Comparison of ENCODE assay signal across 16 cellular contexts in genomic region chr22:39444937-39445465, GRCh38. TPM values are rescaled to one million over a fixed set of nuclear protein-coding genes. Genes with fewer than 3 reads are reported as not detected.
DNase-seq lines count a peak whose midpoint lies in the region; FAIRE-seq and TF ChIP-seq lines count a peak whose summit lies in the region.
"Had no signal": no experiment of that assay in that cellular context is flagged by ENCODE, and none has a peak within 500 bp of the region (broad histone marks: within the 10 kb centered on the region; RNA-seq: fewer than 3 reads in every experiment).

No MANE protein-coding gene starts in this region.

- no peak for TF ChIP-seq POLR2A in GM12891 (IDR thresholded peaks at IDR 0.05; ENCODE audit: low read depth, low read length)

- H3K4ac ChIP-seq in neuronal stem cell (ENCODE audit: low read length): no peak overlapping the region

- peaks cover 38 to 81% (median 67%) of the 10 kb centered on the region in 10 experiments for H3K4me1 ChIP-seq in BLaER1 treated with 17β-estradiol and CSF1 and Interleukin-3, amounts not matched to agents 10 nM and 100 nM
- peaks cover 89% of the 10 kb centered on the region for H3K4me1 ChIP-seq in OCI-LY7 (ENCODE audit: insufficient read depth, low read length, poor library complexity, severe bottlenecking)
- peaks cover 9% of the 10 kb centered on the region in 2 donors for H3K4me1 ChIP-seq in neuronal stem cell (ENCODE audit: control insufficient read depth in 2 of 2, insufficient read depth in 1 of 2, low read depth in 1 of 2, low read length in 2 of 2)
- no peaks in the 10 kb centered on the region for H3K4me1 ChIP-seq in HAP-1

- no peak overlapping the region for H3K18ac ChIP-seq in neuronal stem cell (ENCODE audit: low read length)

- POLR2A ChIA-PET in OCI-LY7 (lab: Charles Lee): interaction anchor here (0.9 to 1.1 kb wide), 2 partner anchors 11 to 127 kb away, joined by 3 read pairs; no protein-coding TSS in a partner anchor

- peak overlapping the region; percentile 23 for H2AK5ac ChIP-seq in neuronal stem cell (ENCODE audit: low read depth, low read length)

- H4K8ac ChIP-seq in neuronal stem cell (ENCODE audit: low read depth, low read length): no peak overlapping the region

- CTCF ChIA-PET in OCI-LY7 (lab: Charles Lee; ENCODE audit: unreplicated experiment): no interaction called here

- no peak overlapping the region for H4K91ac ChIP-seq in neuronal stem cell (ENCODE audit: low read depth, low read length, poor library complexity)

- peak overlapping the region in 3 of 11 experiments; percentile 43 to 58 (median 52); a peak in 5 of 22 replicates for H3K9ac ChIP-seq in BLaER1 treated with 17β-estradiol and CSF1 and Interleukin-3, amounts not matched to agents 10 nM and 100 nM
- H3K9ac ChIP-seq in neuronal stem cell (ENCODE audit: low read depth, low read length, poor library complexity): no peak overlapping the region

- no peaks in the 10 kb centered on the region for H3K36me3 ChIP-seq in BLaER1 treated with 17β-estradiol and CSF1 and Interleukin-3, amounts not matched to agents 10 nM and 100 nM
- H3K36me3 ChIP-seq in OCI-LY7 (ENCODE audit: insufficient read depth, low read length) (no peaks in the 10 kb centered on the region), neuronal stem cell (replicated peaks in 1 of 2; ENCODE audit: control insufficient read depth in 2 of 2, insufficient read depth in 2 of 2, low read length in 2 of 2) (no peaks in the 10 kb centered on the region), HAP-1 (replicated peaks) (no peaks in the 10 kb centered on the region)

- H3K9me3 ChIP-seq in BLaER1 treated with 17β-estradiol and CSF1 and Interleukin-3, amounts not matched to agents 10 nM and 100 nM (replicated peaks in 1 of 11): no peaks in the 10 kb centered on the region
- H3K9me3 ChIP-seq in OCI-LY7 (ENCODE audit: low read length) (no peaks in the 10 kb centered on the region), neuronal stem cell (replicated peaks in 1 of 2; ENCODE audit: control insufficient read depth in 2 of 2, insufficient read depth in 1 of 2, low read depth in 1 of 2, low read length in 2 of 2) (no peaks in the 10 kb centered on the region), HAP-1 (no peaks in the 10 kb centered on the region)

- H3K4me2 ChIP-seq in BLaER1 treated with 17β-estradiol and CSF1 and Interleukin-3, amounts not matched to agents 10 nM and 100 nM: peak overlapping the region in 10 of 11 experiments; percentile 56 to 90 (median 83); a peak in 18 of 22 replicates
- H3K4me2 ChIP-seq in OCI-LY7 (ENCODE audit: low read length) (peak overlapping the region; percentile 75), neuronal stem cell (ENCODE audit: insufficient read depth, low read length, poor library complexity, severe bottlenecking) (no peak overlapping the region)
- H3K4me2 ChIP-seq: PC-9 had no signal

- H2AFZ ChIP-seq in OCI-LY7 (ENCODE audit: low read length) (peak overlapping the region; percentile 78; the same call in 1 of the 2 replicates), neuronal stem cell (ENCODE audit: low read length) (peak overlapping the region; percentile 77)
- H2AFZ ChIP-seq: PC-9 had no signal

- no peak overlapping the region for H2BK120ac ChIP-seq in neuronal stem cell (ENCODE audit: low read depth, low read length)

- DNase-seq in GM12891 (ENCODE audit: insufficient read length, low spot score) (no peak), OCI-LY7 (ENCODE audit: low spot score) (no peak), neuronal stem cell (ENCODE audit: low spot score) (no peak), NCI-H1105 treated with DMSO at 0.1 percent for 48 hours (lab: John Stamatoyannopoulos, UW) (no peak), HAP-1 (ENCODE audit: low spot score in 2 of 2) (no peak), G401 (ENCODE audit: low spot score) (no peak)
- DNase-seq: C1 segment of cervical spinal cord; COR-L47; NCI-H1048; NCI-H1694 treated with DMSO at 0.1 percent for 48 hours; NCI-H345; NCI-H526 treated with DMSO at 0.1 percent for 48 hours; NK-92 treated with Interleukin-12 subunit alpha and Interleukin-12 subunit beta, amount 100 ng/mL, for 24 hours; PC-9 had no signal

- H3K23ac ChIP-seq in neuronal stem cell (ENCODE audit: low read depth, low read length, poor library complexity): no peak overlapping the region

- in situ Hi-C loops in HAP-1 (cut with MboI; ENCODE audit: low sequenced_read_pairs) (no loop called here), G401 (cut with HindIII; ENCODE audit: low sequenced_read_pairs) (no loop called here)

- no peak overlapping the region for H2BK5ac ChIP-seq in neuronal stem cell (ENCODE audit: low read length)

- no peaks in the 10 kb centered on the region for H3K9me2 ChIP-seq in OCI-LY7 (ENCODE audit: insufficient read depth, low read length)

- peaks cover 26% of the 10 kb centered on the region for H3K79me2 ChIP-seq in OCI-LY7 (ENCODE audit: insufficient read depth, low read depth, low read length)

- FAIRE-seq in GM12891 (lab: Jason Lieb, UNC): peak; percentile 47
- FAIRE-seq: HTR-8/SVneo had no signal

- no TSS peak for BruUV-seq in OCI-LY7 (replicated peaks; lab: Mats Ljungman, UMichigan)

- H3K27ac ChIP-seq in BLaER1 treated with 17β-estradiol and CSF1 and Interleukin-3, amounts not matched to agents 10 nM and 100 nM: peak overlapping the region in 2 of 11 experiments; percentile 61 to 68; a peak in 1 of 22 replicates
- peak overlapping the region; percentile 96 for H3K27ac ChIP-seq in OCI-LY7 (ENCODE audit: low read depth, low read length, poor library complexity, severe bottlenecking)
- no peak overlapping the region for H3K27ac ChIP-seq in neuronal stem cell (replicated peaks; ENCODE audit: low read length)
- H3K27ac ChIP-seq: PC-9 had no signal

- H3K27me3 ChIP-seq in BLaER1 treated with 17β-estradiol and CSF1 and Interleukin-3, amounts not matched to agents 10 nM and 100 nM: peaks cover 0 to 31% (median 0%) of the 10 kb centered on the region in 11 experiments; a peak in 4 of 22 replicates
- H3K27me3 ChIP-seq in neuronal stem cell (ENCODE audit: control insufficient read depth in 3 of 3, insufficient read depth in 3 of 3, low read depth in 1 of 3, low read length in 3 of 3) (no peaks in the 10 kb centered on the region), HAP-1 (ENCODE audit: low read depth) (no peaks in the 10 kb centered on the region)

- H3K14ac ChIP-seq in neuronal stem cell (ENCODE audit: low read length): no peak overlapping the region

- no peak overlapping the region for H2BK15ac ChIP-seq in neuronal stem cell (ENCODE audit: low read length)

- TF ChIP-seq CTCF in OCI-LY7 (conservative IDR thresholded peaks at IDR 0.05; ENCODE audit: low read length): no peak

- no peak overlapping the region for H2BK12ac ChIP-seq in neuronal stem cell (ENCODE audit: low read length)

- no peak overlapping the region for H3K4me3 ChIP-seq in BLaER1 treated with 17β-estradiol and CSF1 and Interleukin-3, amounts not matched to agents 10 nM and 100 nM
- no peak overlapping the region for H3K4me3 ChIP-seq in OCI-LY7 (ENCODE audit: low read depth, low read length, poor library complexity, severe bottlenecking)
- H3K4me3 ChIP-seq in neuronal stem cell (ENCODE audit: low read length in 2 of 2): no peak overlapping the region
- no peak overlapping the region for H3K4me3 ChIP-seq in HAP-1
- H3K4me3 ChIP-seq: PC-9 had no signal

- H3K79me1 ChIP-seq in neuronal stem cell (ENCODE audit: low read depth, low read length): no peaks in the 10 kb centered on the region

- no peaks in the 10 kb centered on the region for H4K20me1 ChIP-seq in BLaER1 treated with 17β-estradiol and CSF1 and Interleukin-3, amounts not matched to agents 10 nM and 100 nM
- no peaks in the 10 kb centered on the region for H4K20me1 ChIP-seq in OCI-LY7 (ENCODE audit: insufficient read depth, low read length)

- intact Hi-C loops in OCI-LY7 (cut with micrococcal nuclease; ENCODE audit: unreplicated experiment): loop anchor here (5.0 to 10.0 kb wide), 3 partner anchors 48 to 690 kb away; partner anchors contain the start of genes SUN2, SYNGR1 and TAB1

- no CpG with 5 or more reads among the region's 11 CpGs for WGBS in neuronal stem cell (ENCODE audit: extremely low coverage in 2 of 2, insufficient read length in 2 of 2, insufficient replicate concordance in 1 of 2), 2 donors

TF ChIP-seq in GM12891, 5 proteins besides CTCF, POLR2A, EP300 and RAD21:
- TF ChIP-seq TAF1 (IDR thresholded peaks at IDR 0.05; ENCODE audit: low read depth, low read length) (no peak), POU2F2 (IDR thresholded peaks at IDR 0.05; ENCODE audit: low read depth, low read length) (no peak), PAX5 (IDR thresholded peaks at IDR 0.05; ENCODE audit: insufficient read depth, low read length, severe bottlenecking) (no peak), POLR2AphosphoS5 (IDR thresholded peaks at IDR 0.05; ENCODE audit: low read depth, low read length) (no peak), SPI1 (IDR thresholded peaks at IDR 0.05; ENCODE audit: low read depth, low read length) (no peak)

RNA-seq across cellular contexts. Expression of gene MGAT3, which starts 11.8 kb away (rescaled TPM):
- polyA plus RNA-seq in GM12891 (2012; ENCODE audit: low read depth, missing spikeins): 16.9 TPM
- 15.4 and 16.3 TPM in 2 replicates for total RNA-seq in OCI-LY7 (2014; rRNA removed; shearing (Covaris generic))
- total RNA-seq in OCI-LY7 (2022): 34.1 and 44.3 TPM in 2 replicates
- 13.5 TPM for polyA plus RNA-seq in neuronal stem cell (2013, experiment 1 of 2)
- 13.6 TPM for polyA plus RNA-seq in neuronal stem cell (2013, experiment 2 of 2)
- 13.8 and 18.6 TPM in 2 replicates for total RNA-seq in G401 (2014; rRNA removed; shearing (Covaris generic))
- total RNA-seq: PC-9 had no signal

RNA-seq across cellular contexts. Expression of gene TAB1, which starts 45.4 kb away (rescaled TPM):
- polyA plus RNA-seq in GM12891 (2012; ENCODE audit: low read depth, missing spikeins): 8.7 TPM
- total RNA-seq in OCI-LY7 (2014; rRNA removed; shearing (Covaris generic)): 17.7 and 18.1 TPM in 2 replicates
- total RNA-seq in OCI-LY7 (2022): 36.5 and 38.2 TPM in 2 replicates
- 25.7 TPM for polyA plus RNA-seq in neuronal stem cell (2013, experiment 1 of 2)
- 24.2 TPM for polyA plus RNA-seq in neuronal stem cell (2013, experiment 2 of 2)
- total RNA-seq in G401 (2014; rRNA removed; shearing (Covaris generic)): 35.1 and 38.2 TPM in 2 replicates

RNA-seq across cellular contexts. Expression of gene MIEF1, which starts 57.1 kb away (rescaled TPM):
- polyA plus RNA-seq in GM12891 (2012; ENCODE audit: low read depth, missing spikeins): 19.6 TPM
- 32.5 and 34.1 TPM in 2 replicates for total RNA-seq in OCI-LY7 (2014; rRNA removed; shearing (Covaris generic))
- 51.9 and 55.0 TPM in 2 replicates for total RNA-seq in OCI-LY7 (2022)
- polyA plus RNA-seq in neuronal stem cell (2013, experiment 1 of 2): 27.3 TPM
- polyA plus RNA-seq in neuronal stem cell (2013, experiment 2 of 2): 27.0 TPM
- total RNA-seq in G401 (2014; rRNA removed; shearing (Covaris generic)): 23.5 and 32.1 TPM in 2 replicates
